Comparison of ENCODE assay signal across 8 cellular contexts in the genomic region with DNA sequence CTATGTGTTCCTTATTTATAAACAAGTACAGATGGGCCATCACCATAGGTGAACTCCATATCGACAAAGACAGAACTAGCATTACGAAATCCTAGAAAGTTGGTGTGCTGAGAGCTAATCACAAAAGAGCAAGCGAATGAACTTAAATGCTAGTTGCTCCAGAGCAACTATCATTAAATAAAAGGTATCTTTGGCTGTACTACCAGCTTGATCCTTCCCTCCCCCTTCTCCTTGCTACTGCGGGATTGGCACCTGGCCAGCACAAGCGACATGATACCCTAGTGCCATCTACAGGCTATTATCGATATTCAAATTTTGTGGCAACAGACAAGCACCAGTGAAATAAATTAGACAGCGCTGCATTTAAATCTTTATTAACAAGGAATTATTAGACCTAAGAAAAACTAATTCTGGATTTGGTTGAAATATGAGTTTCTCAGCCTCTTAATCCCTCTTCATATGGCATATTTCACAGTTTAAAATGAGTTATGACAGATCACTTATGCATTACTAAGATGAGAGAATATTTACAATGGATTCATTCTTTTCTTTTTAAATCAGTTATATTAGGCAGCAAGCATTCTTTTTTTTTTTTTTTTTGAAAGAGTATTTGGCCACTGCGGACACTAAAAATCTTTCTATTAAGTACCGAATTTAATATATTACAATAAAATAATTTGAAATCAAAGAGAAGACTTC. TPM values are rescaled to one million over a fixed set of nuclear protein-coding genes. Genes with fewer than 3 reads are reported as not detected.
A peak's percentile ranks its signal among the peaks of the same experiment; 100 is the strongest.
DNase-seq lines count a peak whose midpoint lies in the region; ATAC-seq, FAIRE-seq and TF ChIP-seq lines count a peak whose summit lies in the region.

No MANE protein-coding gene starts in this region.

- H3K9me3 ChIP-seq in adrenal gland (replicated peaks in 1 of 3): no peaks in the 10 kb centered on the region
- no peaks in the 10 kb centered on the region for H3K9me3 ChIP-seq in heart right ventricle

- H3K36me3 ChIP-seq in adrenal gland (replicated peaks in 1 of 2) (no peaks in the 10 kb centered on the region), heart right ventricle (no peaks in the 10 kb centered on the region)

- H3K27ac ChIP-seq in adrenal gland (no peak overlapping the region), heart right ventricle (peak overlapping the region in 5 of 10 donors; percentile 10 to 66 (median 26))

- peak; percentile 86 for TF ChIP-seq CTCF in D721Med (IDR thresholded peaks at IDR 0.05; ENCODE audit: insufficient read depth, missing control alignments)
- TF ChIP-seq CTCF in LNCAP (IDR thresholded peaks at IDR 0.05): peak; percentile 59
- peak; percentile 33 to 79 (median 71) for TF ChIP-seq CTCF in adrenal gland (IDR thresholded peaks at IDR 0.05)
- peak; percentile 55 to 83 (median 73) for TF ChIP-seq CTCF in heart right ventricle (IDR thresholded peaks at IDR 0.05)

- FAIRE-seq in D721Med (lab: Jason Lieb, UNC): peak; percentile 70

- intact Hi-C loops in adrenal gland (cut with DNase I): no loop called here
- intact Hi-C loops in heart right ventricle (cut with DNase I): loop anchor here (5.0 to 10.0 kb wide), 13 partner anchors 77 to 1569 kb away; no protein-coding TSS in a partner anchor

- DNase-seq in D721Med (ENCODE audit: insufficient read length, low spot score) (peak; percentile 14), RKO (ENCODE audit: low spot score) (peak; percentile 80), adrenal gland (peak; percentile 62 to 92 (median 78)), heart right ventricle (peak; percentile 66 to 71), pulmonary artery endothelial cell (ENCODE audit: low read depth, low spot score) (peak; percentile 58)
- DNase-seq in activated CD4-positive, CD25-positive, alpha-beta regulatory T cell treated with anti-CD3 and anti-CD28 coated beads, Interleukin-2, amount 50 U/mL, for 72 hours: no peak

- H3K27me3 ChIP-seq in adrenal gland: peaks cover 15% of the 10 kb centered on the region
- H3K27me3 ChIP-seq in heart right ventricle: peaks cover 0 to 16% (median 0%) of the 10 kb centered on the region in 7 donors

- H3K4me3 ChIP-seq in adrenal gland (peak overlapping the region in 1 of 4 donors; percentile 14), heart right ventricle (peak overlapping the region in 9 of 10 donors; percentile 1 to 54 (median 39))

- no peaks in the 10 kb centered on the region for H3K4me1 ChIP-seq in adrenal gland (replicated peaks in 1 of 2)
- H3K4me1 ChIP-seq in heart right ventricle: peaks cover 0 to 69% (median 13%) of the 10 kb centered on the region in 9 donors

- ATAC-seq in GM21528 (IDR thresholded peaks at IDR 0.05; ENCODE audit: low FRiP score, unreplicated experiment): peak; percentile 77
- ATAC-seq in heart right ventricle: peak; percentile 72 to 91 (median 86)

- TF ChIP-seq POLR2A in adrenal gland (IDR thresholded peaks at IDR 0.05): no peak

- WGBS in adrenal gland, 4 donors: 11 to 21% (median 16%) methylated on average over 9 of the region's 9 CpGs
- WGBS in heart right ventricle, 2 donors: 13 to 15% methylated on average over 9 of the region's 9 CpGs

RNA-seq across cellular contexts. Expression of gene PCDH9, which starts 5.8 kb away (rescaled TPM):
- total RNA-seq in adrenal gland (10 to 100 TPM in 1 of 8 donors, 1 to 10 TPM in 7; 3.0 to 10.9 (median 4.2) TPM), heart right ventricle (10 to 100 TPM in 9 of 10 donors, 1 to 10 TPM in 1; 7.8 to 32.0 (median 16.7) TPM), pulmonary artery endothelial cell (2.3 and 2.9 TPM in 2 replicates)
- polyA plus RNA-seq in adrenal gland (1 to 10 TPM in 2 of 3 donors, under 1 TPM in 1; 0.71 to 3.4 (median 1.5) TPM), heart right ventricle (1 to 10 TPM; 2.9 to 8.9 TPM)

Comparison
In these comparisons a context has a peak if more than half of its experiments do, and no peak if none do; other contexts are left out.
1. intact Hi-C loops: an anchor here in heart right ventricle (5.0 to 10.0 kb wide); none called in adrenal gland.